8 cellular contexts compared by ENCODE assay signal in the genomic region with DNA sequence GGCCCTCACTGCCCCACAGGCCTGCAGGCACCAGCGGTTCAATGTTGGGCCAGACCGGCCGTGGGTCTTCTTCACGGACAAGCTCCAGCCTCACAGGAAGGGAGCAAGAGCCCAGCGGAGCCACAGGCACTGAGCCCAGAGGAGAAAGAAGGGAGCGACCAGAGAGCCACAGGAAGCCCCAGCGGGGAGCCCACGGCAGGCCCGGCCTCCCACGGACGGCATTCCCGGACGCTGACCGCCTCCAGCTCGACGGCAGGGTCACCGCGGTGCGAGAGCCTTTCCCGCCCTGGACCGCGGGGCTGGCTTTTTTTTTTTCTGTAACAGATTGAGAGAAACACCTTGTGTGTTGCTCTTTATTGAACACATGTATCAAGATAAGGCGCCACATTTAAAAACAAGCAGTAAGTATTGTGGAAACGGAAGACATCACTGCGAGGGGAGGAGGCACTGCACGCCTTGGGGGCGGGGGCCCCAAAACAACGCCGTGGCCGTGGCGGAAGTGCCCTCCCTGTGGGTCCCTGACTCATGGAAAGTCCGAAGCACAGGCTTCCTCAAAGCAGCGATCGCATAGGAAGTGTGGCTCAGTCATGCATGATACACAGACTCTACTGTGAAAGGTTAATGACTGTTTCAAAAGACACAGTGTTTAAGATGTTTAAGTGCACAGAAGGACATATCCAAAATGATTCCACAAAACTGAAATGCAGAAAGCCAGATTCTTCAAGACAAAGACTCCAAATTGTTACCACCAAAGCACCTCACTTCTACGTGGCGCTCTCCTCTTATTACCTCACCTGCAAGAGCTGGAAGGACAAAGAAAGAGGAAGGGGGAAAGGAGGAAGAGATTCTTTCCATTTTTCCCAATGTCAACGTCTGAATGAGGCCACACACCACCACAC. TPM values are rescaled to one million over a fixed set of nuclear protein-coding genes. Genes with fewer than 3 reads are reported as not detected.
A peak's percentile ranks its signal among the peaks of the same experiment; 100 is the strongest.
DNase-seq lines count a peak whose midpoint lies in the region; TF ChIP-seq lines count a peak whose summit lies in the region.

No MANE protein-coding gene starts in this region.

- no peaks in the 10 kb centered on the region for H3K9me3 ChIP-seq in ovary
- H3K9me3 ChIP-seq in tibial nerve: no peaks in the 10 kb centered on the region

- peak overlapping the region; percentile 32; the same call in 1 of the 2 replicates for H3K4me3 ChIP-seq in GM08714 (ENCODE audit: low read length)
- peak overlapping the region; percentile 77 for H3K4me3 ChIP-seq in HFF-Myc (replicated peaks; ENCODE audit: low read depth, low read length)
- H3K4me3 ChIP-seq in fibroblast of mammary gland (ENCODE audit: control insufficient read depth, low read depth, low read length): peak overlapping the region; percentile 86
- H3K4me3 ChIP-seq in ovary: no peak overlapping the region
- H3K4me3 ChIP-seq in tibial nerve: peak overlapping the region in 3 of 4 donors; percentile 8 to 38 (median 31)

- no peaks in the 10 kb centered on the region for H3K27me3 ChIP-seq in ovary
- H3K27me3 ChIP-seq in tibial nerve: no peaks in the 10 kb centered on the region

- no peak for TF ChIP-seq POLR2A in ovary (IDR thresholded peaks at IDR 0.05)
- TF ChIP-seq POLR2A in tibial nerve (IDR thresholded peaks at IDR 0.05): peak in 1 of 2 donors; percentile 22

- H3K36me3 ChIP-seq in ovary (no peaks in the 10 kb centered on the region), tibial nerve (no peaks in the 10 kb centered on the region)

- no peak for DNase-seq in HFF-Myc (ENCODE audit: extremely low read depth, low read depth)
- DNase-seq in NCI-H226: peak; percentile 68
- peak; percentile 86 for DNase-seq in activated T-cell treated with anti-CD3 and anti-CD28 coated beads for 1 hour (ENCODE audit: low read depth)
- peak; percentile 94 for DNase-seq in fibroblast of mammary gland (ENCODE audit: low read depth)
- DNase-seq in ovary: peak in 3 of 5 donors; percentile 50 to 60 (median 51)
- peak; percentile 55 to 68 for DNase-seq in tibial nerve (ENCODE audit: low spot score in 2 of 2)
- DNase-seq in D341Med (ENCODE audit: low spot score): no peak

- no peak for TF ChIP-seq EP300 in ovary (IDR thresholded peaks at IDR 0.05)
- TF ChIP-seq EP300 in tibial nerve (IDR thresholded peaks at IDR 0.05): peak in 1 of 2 donors; percentile 81

- intact Hi-C loops in ovary (cut with DNase I): loop anchor here in 1 of 4 donors (5.0 kb wide), 1 partner anchor 62 kb away; no protein-coding TSS in a partner anchor

- TF ChIP-seq CTCF in HFF-Myc (IDR thresholded peaks at IDR 0.05; ENCODE audit: low read depth, low read length, missing control alignments) (no peak), fibroblast of mammary gland (conservative IDR thresholded peaks at IDR 0.05; ENCODE audit: control insufficient read depth, insufficient read depth, low read depth, low read length) (no peak), ovary (IDR thresholded peaks at IDR 0.05) (no peak), tibial nerve (IDR thresholded peaks at IDR 0.05) (no peak)

- WGBS in ovary, 3 donors: 27 to 48% (median 36%) methylated on average over 37 of the region's 37 CpGs
- WGBS in tibial nerve, 2 donors: 29 to 32% methylated on average over 33 to 36 of the region's 37 CpGs

- H3K4me1 ChIP-seq in ovary (ENCODE audit: insufficient read depth) (peaks cover 7% of the 10 kb centered on the region), tibial nerve (peaks cover 0 to 60% (median 41%) of the 10 kb centered on the region in 4 donors)

- no peak overlapping the region for H3K27ac ChIP-seq in ovary
- H3K27ac ChIP-seq in tibial nerve: peak overlapping the region in 3 of 4 donors; percentile 86 to 88 (median 87)

RNA-seq across cellular contexts. Expression of a gene that starts 3.5 kb away (rescaled TPM):
- total RNA-seq in ovary (10 to 100 TPM in 3 of 7 donors, 1 to 10 TPM in 4; 5.4 to 16.9 (median 9.4) TPM), tibial nerve (10 to 100 TPM; 36.2 to 63.3 (median 46.3) TPM)
- 1 to 10 TPM; 6.8 to 9.8 TPM for polyA plus RNA-seq in ovary

RNA-seq across cellular contexts. Expression of a gene that starts 50.2 kb away (rescaled TPM):
- 1 to 10 TPM in 2 of 7 donors, under 1 TPM in 1, not detected in 4; 0.28 to 5.2 (median 3.1) TPM for total RNA-seq in ovary
- polyA plus RNA-seq in ovary: not detected
- not detected for total RNA-seq in tibial nerve

Comparison
In these comparisons a context has a peak if more than half of its experiments do, and no peak if none do; other contexts are left out.
1. DNase-seq: peak in NCI-H226 (single experiment), activated T-cell treated with anti-CD3 and anti-CD28 coated beads for 1 hour (single experiment), fibroblast of mammary gland (single experiment), ovary (3 of 5) and tibial nerve (2 of 2); none in HFF-Myc (single experiment) and D341Med (single experiment).
2. H3K27ac ChIP-seq: peak in tibial nerve (3 of 4); none in ovary (0 of 2).